Comparison of ENCODE assay signal across 17 cellular contexts in the genomic region with DNA sequence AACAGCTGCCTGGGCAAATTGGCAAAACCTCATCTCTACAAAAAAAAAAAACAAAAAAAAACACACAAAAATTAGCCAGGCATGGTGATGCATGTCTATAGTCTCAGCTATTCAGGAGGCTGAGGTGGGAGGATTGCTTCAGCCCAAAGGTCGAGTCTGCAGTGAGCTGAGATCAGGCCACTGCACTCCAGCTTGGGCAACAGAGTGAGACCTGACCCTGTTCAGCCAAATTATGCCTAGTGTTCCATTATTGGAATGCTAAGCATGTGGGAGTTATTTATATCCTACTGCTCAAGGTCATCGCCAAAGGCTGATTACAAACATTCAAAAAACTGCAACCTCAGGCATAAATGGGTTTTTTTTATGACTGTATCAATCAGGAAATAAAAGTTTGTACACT.
DNase-seq lines count a peak whose midpoint lies in the region; ATAC-seq, FAIRE-seq and TF ChIP-seq lines count a peak whose summit lies in the region.
"Had no signal": no experiment of that assay in that cellular context is flagged by ENCODE, and none has a peak within 500 bp of the region (broad histone marks: within the 10 kb centered on the region; RNA-seq: fewer than 3 reads in every experiment).

No MANE protein-coding gene starts in this region.

- H3K4me1 ChIP-seq in HepG2 (ENCODE audit: insufficient read depth, low read length) (peaks cover 7% of the 10 kb centered on the region; the same call in 1 of the 2 replicates), right lobe of liver (no peaks in the 10 kb centered on the region), body of pancreas (peaks cover 14% of the 10 kb centered on the region)
- H3K4me1 ChIP-seq: A549, BE2C had no signal

- H3K9ac ChIP-seq in HepG2 (ENCODE audit: insufficient read depth, low read depth, low read length): no peak overlapping the region
- H3K9ac ChIP-seq: GM23248 had no signal

- H3K27me3 ChIP-seq in HepG2 (ENCODE audit: control insufficient read depth in 1 of 2, insufficient read depth in 2 of 2, low read length in 2 of 2) (no peaks in the 10 kb centered on the region), right lobe of liver (no peaks in the 10 kb centered on the region), body of pancreas (no peaks in the 10 kb centered on the region)
- H3K27me3 ChIP-seq: BE2C had no signal

- TF ChIP-seq POLR2A in HepG2 (IDR thresholded peaks at IDR 0.05; ENCODE audit: insufficient read depth in 1 of 2, low read depth in 2 of 2, low read length in 2 of 2) (no peak), right lobe of liver (IDR thresholded peaks at IDR 0.05) (no peak), body of pancreas (IDR thresholded peaks at IDR 0.05) (no peak)

- H3K4me2 ChIP-seq in HepG2 (ENCODE audit: low read depth, low read length): no peak overlapping the region
- H3K4me2 ChIP-seq: A549 had no signal

- POLR2A ChIA-PET in HepG2 (lab: Yijun Ruan, JAX): no interaction called here

- no peak for TF ChIP-seq RAD21 in HepG2 (CRISPR knock-in tag; IDR thresholded peaks at IDR 0.05)

- no TSS peak for BruUV-seq in HepG2 (replicated peaks; lab: Mats Ljungman, UMichigan)

- TF ChIP-seq EP300 in HepG2 (IDR thresholded peaks at IDR 0.05; ENCODE audit: low read depth in 2 of 2, low read length in 2 of 2) (no peak), HepG2 (CRISPR knock-in tag; IDR thresholded peaks at IDR 0.05; ENCODE audit: borderline replicate concordance) (no peak)

- no peaks in the 10 kb centered on the region for H3K79me2 ChIP-seq in HepG2 (ENCODE audit: insufficient read depth, low read length)

- H4K20me1 ChIP-seq in HepG2 (ENCODE audit: insufficient read depth, low read length): no peaks in the 10 kb centered on the region

- H3K9me3 ChIP-seq in HepG2 (ENCODE audit: low read length) (no peaks in the 10 kb centered on the region), right lobe of liver (no peaks in the 10 kb centered on the region), body of pancreas (no peaks in the 10 kb centered on the region)
- H3K9me3 ChIP-seq: A549, BE2C had no signal

- ATAC-seq in HepG2 (peak; percentile 71), right lobe of liver (no peak), body of pancreas (peak; percentile 69), HG03025 (IDR thresholded peaks at IDR 0.05; ENCODE audit: low FRiP score, unreplicated experiment) (no peak)
- ATAC-seq: A549, GM12878, HCT116 had no signal

- intact Hi-C loops in HepG2 (cut with micrococcal nuclease; ENCODE audit: unreplicated experiment): loop anchor here (10.0 kb wide), 1 partner anchor 176 kb away; no protein-coding TSS in a partner anchor
- intact Hi-C loops in right lobe of liver (cut with DNase I): no loop called here
- intact Hi-C loops in body of pancreas (cut with DNase I): no loop called here

- FAIRE-seq in HepG2 (lab: Jason Lieb, UNC): no peak
- FAIRE-seq: A549, GM12878, GM18507, H54 had no signal

- H3K4me3 ChIP-seq in HepG2 (replicated peaks in 1 of 3; ENCODE audit: insufficient read depth in 1 of 3, low read depth in 2 of 3, low read length in 3 of 3) (no peak overlapping the region), right lobe of liver (no peak overlapping the region), body of pancreas (no peak overlapping the region)
- H3K4me3 ChIP-seq: A549, GM12878, GM23248 had no signal

- 0% methylated on average over 2 of the region's 2 CpGs for WGBS in HepG2 (ENCODE audit: low lambda C conversion rate)
- WGBS in right lobe of liver (ENCODE audit: insufficient coverage, low coverage, low lambda C conversion rate, missing lambda C conversion rate): 38% methylated on average over 2 of the region's 2 CpGs
- 18 to 29% methylated on average over 2 of the region's 2 CpGs for WGBS in body of pancreas, 2 donors

- TF ChIP-seq CTCF in HepG2 (CRISPR knock-in tag; IDR thresholded peaks at IDR 0.05): no peak
- TF ChIP-seq CTCF in right lobe of liver (IDR thresholded peaks at IDR 0.05): no peak
- TF ChIP-seq CTCF in body of pancreas (IDR thresholded peaks at IDR 0.05): no peak

- CTCF ChIA-PET in HepG2 (lab: Yijun Ruan, JAX; ENCODE audit: low intra/inter-chr PET ratio, low total read pairs): no interaction called here

- DNase-seq in HepG2 (ENCODE audit: low spot score) (peak; percentile 16), right lobe of liver (no peak), body of pancreas (peak in 2 of 4 donors; percentile 12 to 13), renal cortical epithelial cell (ENCODE audit: low read depth) (peak; percentile 41), globus pallidus (ENCODE audit: low spot score) (no peak)
- DNase-seq: BE2C; CD4-positive, alpha-beta memory T cell; DMS79; GM23248 had no signal

- no peak overlapping the region for H2AFZ ChIP-seq in HepG2 (ENCODE audit: low read length)
- H2AFZ ChIP-seq: GM23248 had no signal

- in situ Hi-C loops in HepG2 (cut with HindIII; ENCODE audit: extremely low pct_ligation_motif_present, low pct_unique_long_range_greater_than_20kb): no loop called here

- no peaks in the 10 kb centered on the region for H3K36me3 ChIP-seq in HepG2 (replicated peaks in 1 of 2; ENCODE audit: control insufficient read depth in 1 of 2, insufficient read depth in 2 of 2, low read length in 2 of 2)
- no peaks in the 10 kb centered on the region for H3K36me3 ChIP-seq in right lobe of liver
- no peaks in the 10 kb centered on the region for H3K36me3 ChIP-seq in body of pancreas (replicated peaks in 1 of 2; ENCODE audit: insufficient read depth in 1 of 2, low read depth in 2 of 2)
- H3K36me3 ChIP-seq: BE2C had no signal

- H3K27ac ChIP-seq in HepG2 (ENCODE audit: extremely low read length, insufficient read depth, low read length): no peak overlapping the region
- H3K27ac ChIP-seq in right lobe of liver: no peak overlapping the region
- peak overlapping the region in 2 of 4 donors; percentile 34 to 39 for H3K27ac ChIP-seq in body of pancreas
- H3K27ac ChIP-seq: A549, C4-2B, GM23248, HL-60 had no signal

TF ChIP-seq in HepG2, 621 proteins besides CTCF, POLR2A, EP300 and RAD21:
- TF ChIP-seq, protein P1, sequence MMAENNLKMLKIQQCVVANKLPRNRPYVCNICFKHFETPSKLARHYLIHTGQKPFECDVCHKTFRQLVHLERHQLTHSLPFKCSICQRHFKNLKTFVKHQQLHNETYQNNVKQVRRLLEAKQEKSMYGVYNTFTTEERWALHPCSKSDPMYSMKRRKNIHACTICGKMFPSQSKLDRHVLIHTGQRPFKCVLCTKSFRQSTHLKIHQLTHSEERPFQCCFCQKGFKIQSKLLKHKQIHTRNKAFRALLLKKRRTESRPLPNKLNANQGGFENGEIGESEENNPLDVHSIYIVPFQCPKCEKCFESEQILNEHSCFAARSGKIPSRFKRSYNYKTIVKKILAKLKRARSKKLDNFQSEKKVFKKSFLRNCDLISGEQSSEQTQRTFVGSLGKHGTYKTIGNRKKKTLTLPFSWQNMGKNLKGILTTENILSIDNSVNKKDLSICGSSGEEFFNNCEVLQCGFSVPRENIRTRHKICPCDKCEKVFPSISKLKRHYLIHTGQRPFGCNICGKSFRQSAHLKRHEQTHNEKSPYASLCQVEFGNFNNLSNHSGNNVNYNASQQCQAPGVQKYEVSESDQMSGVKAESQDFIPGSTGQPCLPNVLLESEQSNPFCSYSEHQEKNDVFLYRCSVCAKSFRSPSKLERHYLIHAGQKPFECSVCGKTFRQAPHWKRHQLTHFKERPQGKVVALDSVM (CRISPR knock-in tag; IDR thresholded peaks at IDR 0.05): peak; percentile 86
- TF ChIP-seq MAFK (conservative IDR thresholded peaks at IDR 0.05 in 1 of 2, IDR thresholded peaks at IDR 0.05 in 1 of 2; ENCODE audit: low read length in 2 of 2) (peak; percentile 38 to 47; a peak in 3 of 4 replicates), ZNF317 (CRISPR knock-in tag; IDR thresholded peaks at IDR 0.05) (no peak), MAFF (IDR thresholded peaks at IDR 0.05; ENCODE audit: low read depth, low read length) (peak; percentile 44; the same call in 1 of the 2 replicates)

Comparison
In these comparisons a context has a peak if more than half of its experiments do, and no peak if none do; other contexts are left out.
1. ATAC-seq: peak in HepG2 (single experiment) and body of pancreas (single experiment); none in right lobe of liver (0 of 4) and HG03025 (single experiment).
2. DNase-seq: peak in HepG2 (single experiment) and renal cortical epithelial cell (single experiment); none in right lobe of liver (0 of 3) and globus pallidus (single experiment).